Comparison of ENCODE assay signal across 37 cellular contexts in the genomic region with DNA sequence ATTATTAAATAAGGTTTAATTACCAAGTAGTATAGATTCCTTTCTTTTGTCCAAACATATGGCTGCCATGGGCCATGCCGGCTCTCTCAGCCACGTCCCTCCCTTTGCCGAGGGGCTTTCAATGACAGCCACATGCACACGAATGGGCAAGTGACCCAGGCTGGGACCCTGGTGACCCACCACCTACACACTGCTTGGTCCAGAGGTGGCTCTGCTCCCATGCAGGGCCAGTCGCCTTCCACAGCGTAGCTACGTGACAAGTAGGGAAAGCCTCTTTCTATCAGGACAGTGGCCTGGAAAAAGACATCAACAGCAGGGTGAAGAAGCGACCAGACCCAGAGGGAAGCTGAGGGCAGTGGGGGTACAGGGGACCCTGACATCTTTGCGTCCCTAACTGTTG.
"Had no signal": no experiment of that assay in that cellular context is flagged by ENCODE, and none has a peak within 500 bp of the region (broad histone marks: within the 10 kb centered on the region; RNA-seq: fewer than 3 reads in every experiment).

No MANE protein-coding gene starts in this region.

- H3K27me3 Mint-ChIP-seq: activated naive CD4-positive, alpha-beta T cell treated with anti-CD3 and anti-CD28 coated beads, Interleukin-2, amount 50 U/mL, for 24 hours; activated naive CD8-positive, alpha-beta T cell; activated naive CD8-positive, alpha-beta T cell treated with anti-CD3 and anti-CD28 coated beads for 36 hours had no signal

- H3K4me3 Mint-ChIP-seq: activated naive CD4-positive, alpha-beta T cell treated with anti-CD3 and anti-CD28 coated beads for 36 hours; activated naive CD4-positive, alpha-beta T cell treated with anti-CD3 and anti-CD28 coated beads, Interleukin-2, amount 10 ng/mL, durations not matched to agents 7 days and 5 days; activated naive CD4-positive, alpha-beta T cell treated with anti-CD3 and anti-CD28 coated beads, Interleukin-2, amount 50 U/mL, for 24 hours; activated naive CD8-positive, alpha-beta T cell; activated naive CD8-positive, alpha-beta T cell treated with anti-CD3 and anti-CD28 coated beads for 36 hours; activated naive CD8-positive, alpha-beta T cell treated with anti-CD3 and anti-CD28 coated beads, Interleukin-2, amount 10 ng/mL, durations not matched to agents 7 days and 5 days; activated naive CD8-positive, alpha-beta T cell treated with anti-CD3 and anti-CD28 coated beads, Interleukin-2, amount 50 U/mL, for 24 hours; activated T-cell treated with anti-CD3 and anti-CD28 coated beads, Interleukin-2, amount 50 U/mL, for 24 hours; activated T-cell treated with anti-CD3 and anti-CD28 coated beads, Interleukin-2, amount 50 U/mL, for 4 hours; activated T-cell treated with anti-CD3 and anti-CD28 coated beads, Interleukin-2, amount 50 U/mL, for 72 hours; activated T-helper 1 cell treated with anti-CD3 and anti-CD28 coated beads, Interleukin-12 subunit alpha, Interleukin-12 subunit beta, Interleukin-2, Interleukin-4 antibody, amounts not matched to agents 30 ng/mL and 10 ng/mL and 1 ng/mL, durations not matched to agents 14 hours and 24 hours and 36 hours; activated T-helper 17 cell treated with anti-CD3 and anti-CD28 coated beads, Interleukin-2, amount 50 U/mL, for 72 hours; brain; central memory CD8-positive, alpha-beta T cell had no signal

- H3K9me3 Mint-ChIP-seq: activated naive CD4-positive, alpha-beta T cell treated with anti-CD3 and anti-CD28 coated beads for 36 hours; activated naive CD4-positive, alpha-beta T cell treated with anti-CD3 and anti-CD28 coated beads, Interleukin-2, amount 10 ng/mL, durations not matched to agents 7 days and 5 days; activated naive CD4-positive, alpha-beta T cell treated with anti-CD3 and anti-CD28 coated beads, Interleukin-2, amount 50 U/mL, for 24 hours; activated naive CD4-positive, alpha-beta T cell treated with anti-CD3 and anti-CD28 coated beads, Interleukin-2, amount 50 U/mL, for 72 hours; activated naive CD8-positive, alpha-beta T cell treated with anti-CD3 and anti-CD28 coated beads for 36 hours; activated naive CD8-positive, alpha-beta T cell treated with anti-CD3 and anti-CD28 coated beads, Interleukin-2, amount 10 ng/mL, durations not matched to agents 7 days and 5 days; activated naive CD8-positive, alpha-beta T cell treated with anti-CD3 and anti-CD28 coated beads, Interleukin-2, amount 50 U/mL, for 24 hours; activated T-cell treated with anti-CD3 and anti-CD28 coated beads, Interleukin-2, amount 50 U/mL, for 24 hours; activated T-cell treated with anti-CD3 and anti-CD28 coated beads, Interleukin-2, amount 50 U/mL, for 4 hours; activated T-cell treated with anti-CD3 and anti-CD28 coated beads, Interleukin-2, amount 50 U/mL, for 72 hours; activated T-helper 1 cell treated with anti-CD3 and anti-CD28 coated beads, Interleukin-12 subunit alpha, Interleukin-12 subunit beta, Interleukin-2, Interleukin-4 antibody, amounts not matched to agents 30 ng/mL and 10 ng/mL and 1 ng/mL, durations not matched to agents 14 hours and 24 hours and 36 hours; activated T-helper 17 cell treated with anti-CD3 and anti-CD28 coated beads, Interleukin-2, amount 50 U/mL, for 72 hours; activated T-helper 2 cell treated with anti-CD3 and anti-CD28 coated beads, Interferon-gamma antibody, Interleukin-2, Interleukin-4, amounts not matched to agents 10 μg/mL and 5 μg/mL and 100 μg/mL, durations not matched to agents 14 hours and 24 hours and 36 hours; central memory CD8-positive, alpha-beta T cell had no signal

- DNase-seq: activated effector memory CD4-positive, alpha-beta T cell treated with anti-CD3 and anti-CD28 coated beads, Interleukin-2, amount 50 U/mL, for 16 hours; activated effector memory CD4-positive, alpha-beta T cell treated with Interleukin-2 at 50 U/mL for 16 hours; activated gamma-delta T cell; activated gamma-delta T cell treated with Interleukin-2 at 50 U/mL for 16 hours; activated naive CD4-positive, alpha-beta T cell; activated naive CD4-positive, alpha-beta T cell treated with anti-CD3 and anti-CD28 coated beads for 36 hours; activated naive CD4-positive, alpha-beta T cell treated with anti-CD3 and anti-CD28 coated beads, Interleukin-2, amount 10 ng/mL, durations not matched to agents 7 days and 5 days; activated naive CD4-positive, alpha-beta T cell treated with anti-CD3 and anti-CD28 coated beads, Interleukin-2, amount 50 U/mL, for 16 hours; activated naive CD4-positive, alpha-beta T cell treated with Interleukin-2 at 50 U/mL for 16 hours; activated naive CD8-positive, alpha-beta T cell treated with anti-CD3 and anti-CD28 coated beads for 36 hours; activated naive CD8-positive, alpha-beta T cell treated with anti-CD3 and anti-CD28 coated beads, Interleukin-2, amount 10 ng/mL, durations not matched to agents 7 days and 5 days; activated naive CD8-positive, alpha-beta T cell treated with anti-CD3 and anti-CD28 coated beads, Interleukin-2, amount 50 U/mL, for 24 hours; activated T-cell treated with anti-CD3 and anti-CD28 coated beads for 4 hours; activated T-cell treated with anti-CD3 and anti-CD28 coated beads, Interleukin-2, amount 50 U/mL, for 1 hour; activated T-cell treated with anti-CD3 and anti-CD28 coated beads, Interleukin-2, amount 50 U/mL, for 24 hours; activated T-cell treated with anti-CD3 and anti-CD28 coated beads, Interleukin-2, amount 50 U/mL, for 4 hours; activated T-cell treated with anti-CD3 and anti-CD28 coated beads, Interleukin-2, amount 50 U/mL, for 48 hours; activated T-cell treated with anti-CD3 and anti-CD28 coated beads, Interleukin-2, amount 50 U/mL, for 72 hours; adrenal gland; amniotic stem cell; amygdala; anterior cingulate cortex; body of pancreas; brain microvascular endothelial cell; central memory CD4-positive, alpha-beta T cell; cerebellar nuclear complex had no signal

- H3K36me3 ChIP-seq: adrenal gland, ascending aorta, brain microvascular endothelial cell, breast epithelium, cardiac muscle cell had no signal

- H3K36me3 Mint-ChIP-seq: activated naive CD4-positive, alpha-beta T cell treated with anti-CD3 and anti-CD28 coated beads, Interleukin-2, amount 10 ng/mL, durations not matched to agents 7 days and 5 days; activated naive CD4-positive, alpha-beta T cell treated with anti-CD3 and anti-CD28 coated beads, Interleukin-2, amount 50 U/mL, for 24 hours; activated naive CD4-positive, alpha-beta T cell treated with anti-CD3 and anti-CD28 coated beads, Interleukin-2, amount 50 U/mL, for 72 hours; activated naive CD8-positive, alpha-beta T cell; activated naive CD8-positive, alpha-beta T cell treated with anti-CD3 and anti-CD28 coated beads for 36 hours; activated naive CD8-positive, alpha-beta T cell treated with anti-CD3 and anti-CD28 coated beads, Interleukin-2, amount 10 ng/mL, durations not matched to agents 7 days and 5 days; brain had no signal

- ATAC-seq: activated naive CD8-positive, alpha-beta T cell treated with anti-CD3 and anti-CD28 coated beads, Interleukin-2, amount 50 U/mL, for 24 hours; activated T-cell treated with anti-CD3 and anti-CD28 coated beads, Interleukin-2, amount 50 U/mL, for 4 hours; body of pancreas had no signal

- H3K4me1 Mint-ChIP-seq: activated naive CD4-positive, alpha-beta T cell treated with anti-CD3 and anti-CD28 coated beads, Interleukin-2, amount 10 ng/mL, durations not matched to agents 7 days and 5 days; activated naive CD4-positive, alpha-beta T cell treated with anti-CD3 and anti-CD28 coated beads, Interleukin-2, amount 50 U/mL, for 24 hours; activated naive CD8-positive, alpha-beta T cell treated with anti-CD3 and anti-CD28 coated beads for 36 hours; activated naive CD8-positive, alpha-beta T cell treated with anti-CD3 and anti-CD28 coated beads, Interleukin-2, amount 50 U/mL, for 24 hours; activated T-helper 17 cell treated with anti-CD3 and anti-CD28 coated beads, Interleukin-2, amount 50 U/mL, for 72 hours; central memory CD8-positive, alpha-beta T cell had no signal

- H3K27ac ChIP-seq: adrenal gland, ascending aorta, body of pancreas, brain microvascular endothelial cell, breast epithelium, cardiac muscle cell had no signal

- H3K9me3 ChIP-seq: adrenal gland, ascending aorta, body of pancreas, breast epithelium had no signal

- H3K27me3 ChIP-seq: adrenal gland, ascending aorta, body of pancreas, brain microvascular endothelial cell, cardiac muscle cell had no signal

- H3K27ac Mint-ChIP-seq: activated naive CD4-positive, alpha-beta T cell treated with anti-CD3 and anti-CD28 coated beads for 36 hours; activated naive CD4-positive, alpha-beta T cell treated with anti-CD3 and anti-CD28 coated beads, Interleukin-2, amount 10 ng/mL, durations not matched to agents 7 days and 5 days; activated naive CD4-positive, alpha-beta T cell treated with anti-CD3 and anti-CD28 coated beads, Interleukin-2, amount 50 U/mL, for 24 hours; activated naive CD4-positive, alpha-beta T cell treated with anti-CD3 and anti-CD28 coated beads, Interleukin-2, amount 50 U/mL, for 72 hours; activated naive CD8-positive, alpha-beta T cell; activated naive CD8-positive, alpha-beta T cell treated with anti-CD3 and anti-CD28 coated beads for 36 hours; activated naive CD8-positive, alpha-beta T cell treated with anti-CD3 and anti-CD28 coated beads, Interleukin-2, amount 10 ng/mL, durations not matched to agents 7 days and 5 days; activated naive CD8-positive, alpha-beta T cell treated with anti-CD3 and anti-CD28 coated beads, Interleukin-2, amount 50 U/mL, for 24 hours; activated T-cell treated with anti-CD3 and anti-CD28 coated beads, Interleukin-2, amount 50 U/mL, for 24 hours; activated T-cell treated with anti-CD3 and anti-CD28 coated beads, Interleukin-2, amount 50 U/mL, for 72 hours; activated T-helper 1 cell treated with anti-CD3 and anti-CD28 coated beads, Interleukin-12 subunit alpha, Interleukin-12 subunit beta, Interleukin-2, Interleukin-4 antibody, amounts not matched to agents 30 ng/mL and 10 ng/mL and 1 ng/mL, durations not matched to agents 14 hours and 24 hours and 36 hours; activated T-helper 17 cell treated with anti-CD3 and anti-CD28 coated beads, Interleukin-2, amount 50 U/mL, for 72 hours; activated T-helper 2 cell treated with anti-CD3 and anti-CD28 coated beads, Interferon-gamma antibody, Interleukin-2, Interleukin-4, amounts not matched to agents 10 μg/mL and 5 μg/mL and 100 μg/mL, durations not matched to agents 14 hours and 24 hours and 36 hours; brain had no signal

- H3K4me3 ChIP-seq: adrenal gland, ascending aorta, body of pancreas, breast epithelium, cardiac muscle cell had no signal

- H3K4me1 ChIP-seq: adrenal gland, ascending aorta, body of pancreas, breast epithelium had no signal
